8 cellular contexts compared by ENCODE assay signal in genomic region chr2:140863713-140864112, GRCh38.
DNase-seq lines count a peak whose midpoint lies in the region; ATAC-seq, FAIRE-seq and TF ChIP-seq lines count a peak whose summit lies in the region.

No MANE protein-coding gene starts in this region.

- H3K9me3 Mint-ChIP-seq in mesothelial cell of epicardium = peaks cover 7% of the 10 kb centered on the region
- H3K9me3 Mint-ChIP-seq in activated naive CD8-positive, alpha-beta T cell treated with anti-CD3 and anti-CD28 coated beads for 36 hours = peaks cover 7% of the 10 kb centered on the region

- H3K4me3 ChIP-seq in mammary epithelial cell (replicated peaks in 1 of 3; ENCODE audit: insufficient read depth in 1 of 3, low read depth in 2 of 3, low read length in 3 of 3) = no peak overlapping the region

- no peaks in the 10 kb centered on the region for H3K27me3 ChIP-seq in mammary epithelial cell (ENCODE audit: insufficient read depth, low read length)

- no peaks in the 10 kb centered on the region for H3K9me3 ChIP-seq in mammary epithelial cell (replicated peaks; ENCODE audit: insufficient read depth, low read length)

- BruUV-seq in mammary epithelial cell (replicated peaks; lab: Mats Ljungman, UMichigan) = no TSS peak

- dilution Hi-C loops in mammary epithelial cell (cut with HindIII; ENCODE audit: low sequenced_read_pairs) = no loop called here

- no peak overlapping the region for H3K27ac Mint-ChIP-seq in mesothelial cell of epicardium
- no peak overlapping the region for H3K27ac Mint-ChIP-seq in activated naive CD8-positive, alpha-beta T cell treated with anti-CD3 and anti-CD28 coated beads for 36 hours

- TF ChIP-seq CTCF in GM12872 (IDR thresholded peaks at IDR 0.05; ENCODE audit: insufficient read depth, low read depth, low read length) (peak; percentile 50; the same call in 2 of the 3 replicates), mammary epithelial cell (conservative IDR thresholded peaks at IDR 0.05 in 1 of 2, IDR thresholded peaks at IDR 0.05 in 1 of 2; ENCODE audit: extremely low read depth in 1 of 2, insufficient read depth in 1 of 2, low read depth in 1 of 2, low read length in 2 of 2) (peak; percentile 59 to 61), mesothelial cell of epicardium (IDR thresholded peaks at IDR 0.05; ENCODE audit: unreplicated experiment) (peak; percentile 68)

- TF ChIP-seq POLR2A in GM12892 (IDR thresholded peaks at IDR 0.05; ENCODE audit: low read depth, low read length) = no peak

- no peaks in the 10 kb centered on the region for H3K4me1 ChIP-seq in mammary epithelial cell (ENCODE audit: insufficient read depth, low read length)

- no peaks in the 10 kb centered on the region for H4K20me1 ChIP-seq in mammary epithelial cell (ENCODE audit: insufficient read depth, low read length)

- H3K4me3 Mint-ChIP-seq in mesothelial cell of epicardium = no peak overlapping the region
- H3K4me3 Mint-ChIP-seq in activated naive CD8-positive, alpha-beta T cell treated with anti-CD3 and anti-CD28 coated beads for 36 hours = no peak overlapping the region

- no peak overlapping the region for H3K4me2 ChIP-seq in mammary epithelial cell (ENCODE audit: insufficient read depth, low read depth, low read length)

- no peak for FAIRE-seq in GM12892 (lab: Jason Lieb, UNC)

- DNase-seq in NCI-H446 treated with DMSO at 0.1 percent for 48 hours (lab: John Stamatoyannopoulos, UW) (peak; percentile 44), mammary epithelial cell (peak; percentile 40), mesothelial cell of epicardium (ENCODE audit: low spot score in 2 of 2, unreplicated experiment in 2 of 2) (no peak), GM12892 (ENCODE audit: insufficient read length) (no peak)
- DNase-seq in activated naive CD8-positive, alpha-beta T cell treated with anti-CD3 and anti-CD28 coated beads for 36 hours = no peak

- no peaks in the 10 kb centered on the region for H3K4me1 Mint-ChIP-seq in mesothelial cell of epicardium
- no peaks in the 10 kb centered on the region for H3K4me1 Mint-ChIP-seq in activated naive CD8-positive, alpha-beta T cell treated with anti-CD3 and anti-CD28 coated beads for 36 hours

- H3K36me3 Mint-ChIP-seq in mesothelial cell of epicardium = peaks cover 3% of the 10 kb centered on the region
- H3K36me3 Mint-ChIP-seq in activated naive CD8-positive, alpha-beta T cell treated with anti-CD3 and anti-CD28 coated beads for 36 hours = no peaks in the 10 kb centered on the region

- CTCF ChIA-PET in mammary epithelial cell (lab: Charles Lee; ENCODE audit: low non-redundant PET) = interaction anchor here (0.6 kb wide), 1 partner anchor 9 kb away, joined by 3 read pairs; no protein-coding TSS in a partner anchor

- no peaks in the 10 kb centered on the region for H3K27me3 Mint-ChIP-seq in mesothelial cell of epicardium (ENCODE audit: low read depth)
- H3K27me3 Mint-ChIP-seq in activated naive CD8-positive, alpha-beta T cell treated with anti-CD3 and anti-CD28 coated beads for 36 hours = no peaks in the 10 kb centered on the region

- no peaks in the 10 kb centered on the region for H3K79me2 ChIP-seq in mammary epithelial cell (ENCODE audit: insufficient read depth, low read length)

- intact Hi-C loops in mammary epithelial cell (cut with micrococcal nuclease) = loop anchor here (2.0 kb wide), 1 partner anchor 1073 kb away; no protein-coding TSS in a partner anchor

- in situ Hi-C loops in mammary epithelial cell (cut with MboI; ENCODE audit: low sequenced_read_pairs in 2 of 2) = no loop called here

- no peak overlapping the region for H3K9ac ChIP-seq in mammary epithelial cell (ENCODE audit: insufficient read depth, low read length)

- H3K36me3 ChIP-seq in mammary epithelial cell (ENCODE audit: insufficient read depth, low read length) = no peaks in the 10 kb centered on the region

- no peak overlapping the region for H2AFZ ChIP-seq in mammary epithelial cell (ENCODE audit: low read depth, low read length)

- ATAC-seq in HG02981 (IDR thresholded peaks at IDR 0.05; ENCODE audit: unreplicated experiment) (peak; percentile 73), HG03280 (IDR thresholded peaks at IDR 0.05; ENCODE audit: unreplicated experiment) (no peak)

- H3K27ac ChIP-seq in mammary epithelial cell (ENCODE audit: insufficient read depth, low read depth, low read length) = no peak overlapping the region

- 57% methylated on average over 2 of the region's 2 CpGs for WGBS in mammary epithelial cell (ENCODE audit: low coverage, missing lambda C conversion rate)

Comparison
In these comparisons a context has a peak if more than half of its experiments do, and no peak if none do; other contexts are left out.
1. DNase-seq: peak in NCI-H446 treated with DMSO at 0.1 percent for 48 hours (single experiment) and mammary epithelial cell (single experiment); none in mesothelial cell of epicardium (0 of 2), GM12892 (single experiment) and activated naive CD8-positive, alpha-beta T cell treated with anti-CD3 and anti-CD28 coated beads for 36 hours (single experiment).
2. Peak in every context shown above with its lines, with median percentiles within 50 percentile points of each other: CTCF ChIP-seq.